In the genomic region with DNA sequence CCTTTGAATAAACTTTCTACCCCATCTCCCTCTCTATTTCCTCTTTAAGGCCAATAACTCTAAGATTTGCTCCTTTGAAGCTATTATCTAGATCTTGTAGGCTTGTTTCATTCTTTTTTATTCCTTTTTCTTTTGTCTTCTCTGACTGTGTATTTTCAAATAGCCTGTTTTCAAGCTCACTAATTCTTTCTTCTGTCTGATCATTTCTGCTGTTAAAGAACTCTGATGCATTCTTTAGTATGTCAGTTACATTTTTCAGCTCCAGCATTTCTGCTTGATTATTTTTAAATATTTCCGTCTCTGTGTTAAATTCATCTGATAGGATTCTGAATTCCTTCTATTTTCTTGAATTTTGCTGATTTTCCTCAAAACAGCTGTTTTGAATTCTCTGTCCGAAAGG, we compare ENCODE assay signal across 26 cellular contexts. TPM values are rescaled to one million over a fixed set of nuclear protein-coding genes. Genes with fewer than 3 reads are reported as not detected.
DNase-seq lines count a peak whose midpoint lies in the region; ATAC-seq, FAIRE-seq and TF ChIP-seq lines count a peak whose summit lies in the region.
"Had no signal": no experiment of that assay in that cellular context is flagged by ENCODE, and none has a peak within 500 bp of the region (broad histone marks: within the 10 kb centered on the region; RNA-seq: fewer than 3 reads in every experiment).

No MANE protein-coding gene starts in this region.

- H3K9me3 ChIP-seq in HEK293 (ENCODE audit: control insufficient read depth, insufficient read depth, low read depth, low read length) (no peaks in the 10 kb centered on the region), GM12878 (replicated peaks; ENCODE audit: control insufficient read depth, insufficient read depth, low read length) (peaks cover 6% of the 10 kb centered on the region)
- H3K9me3 ChIP-seq in naive thymus-derived CD4-positive, alpha-beta T cell (ENCODE audit: control insufficient read depth in 2 of 3, low read length in 3 of 3): peaks cover 0 to 8% (median 7%) of the 10 kb centered on the region in 3 experiments
- H3K9me3 ChIP-seq: BE2C had no signal

- DNase-seq in activated T-cell treated with anti-CD3 and anti-CD28 coated beads, Interleukin-2, amount 50 U/mL, for 72 hours: no peak
- no peak for DNase-seq in activated T-cell treated with anti-CD3 and anti-CD28 coated beads, Interleukin-2, amount 50 U/mL, for 24 hours
- no peak for DNase-seq in GM12878 (ENCODE audit: low read depth, low spot score)
- DNase-seq in naive thymus-derived CD4-positive, alpha-beta T cell: no peak
- DNase-seq: 8988T; ACHN; AML-193; BE2C; CD4-positive, alpha-beta T cell; CD8-positive, alpha-beta memory T cell; DMS 273 treated with DMSO at 0.1 percent for 48 hours; DMS79; EL; GDM1; H9; HFFc6 had no signal

- CTCF ChIA-PET in HEK293 (lab: Yijun Ruan, JAX) (interaction anchor here (1.1 to 9.3 kb wide), 4 partner anchors 16 to 405 kb away, joined by 3 to 97 read pairs (median 4); no protein-coding TSS in a partner anchor), GM12878 (lab: Yijun Ruan, JAX) (interaction anchor here (0.9 to 15.3 kb wide), 6 partner anchors 11 to 368 kb away, joined by 3 to 121 read pairs (median 3); a partner anchor contains a TSS)
- CTCF ChIA-PET in naive thymus-derived CD4-positive, alpha-beta T cell (lab: Charles Lee): interaction anchor here (1.5 to 2.1 kb wide), 3 partner anchors 289 to 543 kb away, joined by 4 to 9 read pairs (median 6); no protein-coding TSS in a partner anchor

- ATAC-seq in activated T-cell treated with anti-CD3 and anti-CD28 coated beads, Interleukin-2, amount 50 U/mL, for 72 hours (replicated peaks in 1 of 2): no peak
- no peak for ATAC-seq in GM12878
- ATAC-seq in naive thymus-derived CD4-positive, alpha-beta T cell: no peak
- no peak for ATAC-seq in HG03469 (IDR thresholded peaks at IDR 0.05; ENCODE audit: unreplicated experiment)
- ATAC-seq: A549, GM23338, HCT116 had no signal

- H2AFZ ChIP-seq in GM12878 (ENCODE audit: control insufficient read depth, low read depth, low read length): no peak overlapping the region
- H2AFZ ChIP-seq: GM23338 had no signal

- intact Hi-C loops in GM12878 (cut with micrococcal nuclease; ENCODE audit: unreplicated experiment): no loop called here
- intact Hi-C loops in naive thymus-derived CD4-positive, alpha-beta T cell (cut with micrococcal nuclease): no loop called here

- H3K79me2 ChIP-seq in GM12878 (ENCODE audit: control insufficient read depth, insufficient read depth, low read length): no peaks in the 10 kb centered on the region

- no peak overlapping the region for H3K4me2 ChIP-seq in GM12878 (ENCODE audit: control insufficient read depth, insufficient read depth)
- H3K4me2 ChIP-seq: A549; BLaER1 treated with 17β-estradiol and CSF1 and Interleukin-3, amounts not matched to agents 10 nM and 100 nM; GM23338 had no signal

- peaks cover 0 to 26% of the 10 kb centered on the region in 2 experiments; a peak in 1 of 3 replicates for H3K36me3 ChIP-seq in HEK293 (ENCODE audit: control insufficient read depth in 2 of 2, insufficient read depth in 1 of 2, low read length in 2 of 2)
- peaks cover 0 to 5% of the 10 kb centered on the region in 2 experiments for H3K36me3 ChIP-seq in GM12878 (ENCODE audit: control insufficient read depth in 2 of 2, insufficient read depth in 2 of 2, low read length in 1 of 2)
- H3K36me3 ChIP-seq in naive thymus-derived CD4-positive, alpha-beta T cell (ENCODE audit: control insufficient read depth in 2 of 3, insufficient read depth in 3 of 3, low read length in 3 of 3): peaks cover 0 to 15% (median 0%) of the 10 kb centered on the region in 3 experiments

- H4K20me1 ChIP-seq in GM12878 (ENCODE audit: control insufficient read depth, insufficient read depth): no peaks in the 10 kb centered on the region

- 100% methylated on average over 2 of the region's 2 CpGs for WGBS in GM12878 (ENCODE audit: insufficient coverage, insufficient replicate concordance, low lambda C conversion rate, missing lambda C conversion rate)

- in situ Hi-C loops in GM12878 (cut with MboI): no loop called here

- BruUV-seq in GM12878 (replicated peaks; lab: Mats Ljungman, UMichigan): no TSS peak

- POLR2A ChIA-PET in HEK293 (lab: Yijun Ruan, JAX) (no interaction called here), GM12878 (lab: Charles Lee) (no interaction called here)
- POLR2A ChIA-PET in naive thymus-derived CD4-positive, alpha-beta T cell (lab: Charles Lee): no interaction called here

- SMC1A ChIA-PET in GM12878 (lab: Charles Lee; ENCODE audit: uncharacterized antibody, unreplicated experiment): interaction anchor here (1.0 to 14.7 kb wide), 3 partner anchors 23 to 405 kb away, joined by 3 to 178 read pairs (median 3); no protein-coding TSS in a partner anchor

- no peak overlapping the region for H3K4me3 ChIP-seq in HEK293 (ENCODE audit: low read depth, low read length)
- no peak overlapping the region for H3K4me3 ChIP-seq in GM12878
- no peak overlapping the region for H3K4me3 ChIP-seq in naive thymus-derived CD4-positive, alpha-beta T cell (ENCODE audit: low read length)
- H3K4me3 ChIP-seq: A549; BLaER1 treated with 17β-estradiol and CSF1 and Interleukin-3, amounts not matched to agents 10 nM and 100 nM; GM23338 had no signal

- H3K27me3 ChIP-seq in GM12878 (replicated peaks in 1 of 2; ENCODE audit: control insufficient read depth in 2 of 2, insufficient read depth in 2 of 2, low read length in 1 of 2): no peaks in the 10 kb centered on the region
- H3K27me3 ChIP-seq in naive thymus-derived CD4-positive, alpha-beta T cell (ENCODE audit: control insufficient read depth in 2 of 2, insufficient read depth in 2 of 2, low read length in 2 of 2): no peaks in the 10 kb centered on the region
- H3K27me3 ChIP-seq: BE2C; BLaER1 treated with 17β-estradiol and CSF1 and Interleukin-3, amounts not matched to agents 10 nM and 100 nM had no signal

- TF ChIP-seq CTCF in HEK293 (tag by site-specific recombination; IDR thresholded peaks at IDR 0.05): no peak
- no peak for TF ChIP-seq CTCF in GM12878 (IDR thresholded peaks at IDR 0.05 in 2 of 3, conservative IDR thresholded peaks at IDR 0.05 in 1 of 3; ENCODE audit: control insufficient read depth in 2 of 3, extremely low read depth in 1 of 3, insufficient read depth in 1 of 3, low read depth in 3 of 3, low read length in 3 of 3)

- peaks cover 12 to 13% of the 10 kb centered on the region in 2 donors for H3K9me3 Mint-ChIP-seq in activated T-cell treated with anti-CD3 and anti-CD28 coated beads, Interleukin-2, amount 50 U/mL, for 72 hours
- peaks cover 18% of the 10 kb centered on the region for H3K9me3 Mint-ChIP-seq in activated T-cell treated with anti-CD3 and anti-CD28 coated beads, Interleukin-2, amount 50 U/mL, for 24 hours
- peaks cover 5 to 46% (median 27%) of the 10 kb centered on the region in 11 donors for H3K9me3 Mint-ChIP-seq in naive thymus-derived CD4-positive, alpha-beta T cell

- peaks cover 14 to 28% of the 10 kb centered on the region in 2 donors for H3K36me3 Mint-ChIP-seq in activated T-cell treated with anti-CD3 and anti-CD28 coated beads, Interleukin-2, amount 50 U/mL, for 72 hours (ENCODE audit: insufficient read depth in 2 of 2)
- H3K36me3 Mint-ChIP-seq in activated T-cell treated with anti-CD3 and anti-CD28 coated beads, Interleukin-2, amount 50 U/mL, for 24 hours (ENCODE audit: low read depth): peaks cover 48% of the 10 kb centered on the region
- H3K36me3 Mint-ChIP-seq in naive thymus-derived CD4-positive, alpha-beta T cell: peaks cover 16 to 46% (median 39%) of the 10 kb centered on the region in 5 donors

- TF ChIP-seq RAD21 in GM12878 (IDR thresholded peaks at IDR 0.05; ENCODE audit: insufficient read depth, low read depth, low read length): no peak

- H3K4me1 ChIP-seq in HEK293 (ENCODE audit: control insufficient read depth, insufficient read depth, low read length) (no peaks in the 10 kb centered on the region), GM12878 (ENCODE audit: control insufficient read depth, insufficient read depth, low read length) (no peaks in the 10 kb centered on the region)
- H3K4me1 ChIP-seq in naive thymus-derived CD4-positive, alpha-beta T cell (ENCODE audit: control insufficient read depth in 2 of 2, insufficient read depth in 2 of 2, low read length in 2 of 2): no peaks in the 10 kb centered on the region
- H3K4me1 ChIP-seq: A549; BE2C; BLaER1 treated with 17β-estradiol and CSF1 and Interleukin-3, amounts not matched to agents 10 nM and 100 nM had no signal

- RAD21 ChIA-PET in GM12878 (lab: Charles Lee; ENCODE audit: unreplicated experiment): interaction anchor here (0.8 to 1.2 kb wide), 3 partner anchors 16 to 544 kb away, joined by 3 to 7 read pairs (median 4); a partner anchor contains a TSS

- H3K4me1 Mint-ChIP-seq in activated T-cell treated with anti-CD3 and anti-CD28 coated beads, Interleukin-2, amount 50 U/mL, for 72 hours (ENCODE audit: low read depth): no peaks in the 10 kb centered on the region
- H3K4me1 Mint-ChIP-seq in activated T-cell treated with anti-CD3 and anti-CD28 coated beads, Interleukin-2, amount 50 U/mL, for 24 hours (ENCODE audit: low read depth): peaks cover 2% of the 10 kb centered on the region
- peaks cover 0 to 4% (median 0%) of the 10 kb centered on the region in 7 donors for H3K4me1 Mint-ChIP-seq in naive thymus-derived CD4-positive, alpha-beta T cell
- H3K4me1 Mint-ChIP-seq: CD14-positive monocyte; CD8-positive, alpha-beta memory T cell; GM23338; H9 had no signal

- H3K27ac Mint-ChIP-seq in activated T-cell treated with anti-CD3 and anti-CD28 coated beads, Interleukin-2, amount 50 U/mL, for 72 hours: peak overlapping the region; percentile 35
- H3K27ac Mint-ChIP-seq in activated T-cell treated with anti-CD3 and anti-CD28 coated beads, Interleukin-2, amount 50 U/mL, for 24 hours: no peak overlapping the region
- H3K27ac Mint-ChIP-seq in naive thymus-derived CD4-positive, alpha-beta T cell: no peak overlapping the region
- H3K27ac Mint-ChIP-seq: CD14-positive monocyte; CD4-positive, alpha-beta T cell; GM23338; H9; HFFc6 had no signal

- H3K4me3 Mint-ChIP-seq in activated T-cell treated with anti-CD3 and anti-CD28 coated beads, Interleukin-2, amount 50 U/mL, for 72 hours: no peak overlapping the region
- H3K4me3 Mint-ChIP-seq in activated T-cell treated with anti-CD3 and anti-CD28 coated beads, Interleukin-2, amount 50 U/mL, for 24 hours: no peak overlapping the region
- no peak overlapping the region for H3K4me3 Mint-ChIP-seq in naive thymus-derived CD4-positive, alpha-beta T cell
- H3K4me3 Mint-ChIP-seq: CD14-positive monocyte; CD4-positive, alpha-beta T cell; CD8-positive, alpha-beta memory T cell; GM23338; H9; HFFc6 had no signal

- H3K27ac ChIP-seq in HEK293 (ENCODE audit: extremely low read depth, low read depth, low read length) (no peak overlapping the region), GM12878 (ENCODE audit: control insufficient read depth, insufficient read depth) (no peak overlapping the region)
- H3K27ac ChIP-seq in naive thymus-derived CD4-positive, alpha-beta T cell (ENCODE audit: low read depth, low read length): no peak overlapping the region
- H3K27ac ChIP-seq: A549; BLaER1 treated with 17β-estradiol and CSF1 and Interleukin-3, amounts not matched to agents 10 nM and 100 nM had no signal

- H3K9ac ChIP-seq in GM12878 (ENCODE audit: control insufficient read depth, insufficient read depth, low read length): no peak overlapping the region
- H3K9ac ChIP-seq: BLaER1 treated with 17β-estradiol and CSF1 and Interleukin-3, amounts not matched to agents 10 nM and 100 nM had no signal

- no peak for FAIRE-seq in GM12878 (lab: Jason Lieb, UNC)
- FAIRE-seq: A549, D721Med, GM12891, GM18507 had no signal

- H3K27me3 Mint-ChIP-seq in activated T-cell treated with anti-CD3 and anti-CD28 coated beads, Interleukin-2, amount 50 U/mL, for 72 hours (ENCODE audit: low read depth): no peaks in the 10 kb centered on the region
- H3K27me3 Mint-ChIP-seq in activated T-cell treated with anti-CD3 and anti-CD28 coated beads, Interleukin-2, amount 50 U/mL, for 24 hours: no peaks in the 10 kb centered on the region
- peaks cover 0 to 25% (median 0%) of the 10 kb centered on the region in 5 donors for H3K27me3 Mint-ChIP-seq in naive thymus-derived CD4-positive, alpha-beta T cell
- H3K27me3 Mint-ChIP-seq: CD4-positive, alpha-beta T cell had no signal

- no peak for TF ChIP-seq EP300 in GM12878 (IDR thresholded peaks at IDR 0.05; ENCODE audit: borderline replicate concordance in 1 of 2, control insufficient read depth in 1 of 2, low read depth in 2 of 2, low read length in 2 of 2)

- TF ChIP-seq POLR2A in GM12878 (IDR thresholded peaks at IDR 0.05; ENCODE audit: low read depth, low read length): no peak

RNA-seq across cellular contexts. Expression of a gene that starts 15.3 kb away (rescaled TPM):
- total RNA-seq in activated T-cell treated with anti-CD3 and anti-CD28 coated beads, Interleukin-2, amount 50 U/mL, for 72 hours: not detected
- not detected in 2 replicates for total RNA-seq in GM12878 (2013; cell fraction: nucleolus; rRNA removed)
- total RNA-seq in GM12878 (2014; rRNA removed) (not detected in 2 replicates), GM12878 (2014; rRNA removed; fragmentation: Illumina TruSeq; extraction: Trizol) (0.05 TPM in 1 of 2 replicates, not detected in the other), GM12878 (2021) (not detected in 2 replicates)
- not detected for polyA plus RNA-seq in GM12878 (2011; ENCODE audit: low read depth)
- polyA plus RNA-seq in GM12878 (2011; rRNA removed) (not detected in 2 replicates), GM12878 (2014; fragmentation: Illumina TruSeq; extraction: Trizol) (0.07 TPM in 1 of 2 replicates, not detected in the other), GM12878 (2014; fragmentation: Nextera tagmentation; extraction: Ambion mirVana) (under 1 TPM; 0.02 TPM), GM12878 (2014; rRNA removed) (not detected in 2 replicates), GM12878 (2016; fragmentation: Nextera tagmentation; extraction: Ambion mirVana) (under 1 TPM; 0.04 to 0.05 TPM)
- polyA plus RNA-seq in GM12878 (2011; cell fraction: cytosol; rRNA removed): not detected in 2 replicates
- not detected in 2 replicates for polyA plus RNA-seq in GM12878 (2011; cell fraction: nucleus; rRNA removed)
- 0.03 and 0.05 TPM in 2 replicates for polyA plus RNA-seq in GM12878 (2012)
- polyA minus RNA-seq in GM12878 (2011; rRNA and poly(A)+ RNA removed): not detected in 2 replicates
- polyA minus RNA-seq in GM12878 (2011; cell fraction: cytosol; rRNA and poly(A)+ RNA removed): not detected in 2 replicates
- not detected in 2 replicates for polyA minus RNA-seq in GM12878 (2011; cell fraction: nucleus; rRNA and poly(A)+ RNA removed)
- total RNA-seq in naive thymus-derived CD4-positive, alpha-beta T cell: not detected
- not detected for polyA plus RNA-seq in naive thymus-derived CD4-positive, alpha-beta T cell
- total RNA-seq: CD4-positive, alpha-beta T cell; CD8-positive, alpha-beta memory T cell; GM23338; HFFc6 had no signal
- polyA plus RNA-seq: A549; CD14-positive monocyte; CD8-positive, alpha-beta memory T cell had no signal

RNA-seq across cellular contexts. Expression of a gene that starts 25.4 kb away (rescaled TPM):
- 10 to 100 TPM; 25.2 to 38.0 TPM for total RNA-seq in activated T-cell treated with anti-CD3 and anti-CD28 coated beads, Interleukin-2, amount 50 U/mL, for 72 hours
- total RNA-seq in GM12878 (2013; cell fraction: nucleolus; rRNA removed): 59.5 and 71.9 TPM in 2 replicates
- total RNA-seq in GM12878 (2014; rRNA removed) (27.3 and 32.9 TPM in 2 replicates), GM12878 (2014; rRNA removed; fragmentation: Illumina TruSeq; extraction: Trizol) (35.1 and 37.5 TPM in 2 replicates), GM12878 (2021) (29.0 and 31.2 TPM in 2 replicates)
- 10.4 TPM for polyA plus RNA-seq in GM12878 (2011; ENCODE audit: low read depth)
- polyA plus RNA-seq in GM12878 (2011; rRNA removed) (27.1 and 57.9 TPM in 2 replicates), GM12878 (2014; fragmentation: Illumina TruSeq; extraction: Trizol) (23.0 and 30.5 TPM in 2 replicates), GM12878 (2014; fragmentation: Nextera tagmentation; extraction: Ambion mirVana) (10 to 100 TPM; 55.9 to 59.3 TPM), GM12878 (2014; rRNA removed) (23.9 and 26.1 TPM in 2 replicates), GM12878 (2016; fragmentation: Nextera tagmentation; extraction: Ambion mirVana) (10 to 100 TPM; 64.7 to 69.1 TPM)
- 4.5 and 4.9 TPM in 2 replicates for polyA plus RNA-seq in GM12878 (2011; cell fraction: cytosol; rRNA removed)
- polyA plus RNA-seq in GM12878 (2011; cell fraction: nucleus; rRNA removed): 12.7 and 14.3 TPM in 2 replicates
- 19.4 and 23.0 TPM in 2 replicates for polyA plus RNA-seq in GM12878 (2012)
- 26.0 and 29.9 TPM in 2 replicates for polyA minus RNA-seq in GM12878 (2011; rRNA and poly(A)+ RNA removed)
- polyA minus RNA-seq in GM12878 (2011; cell fraction: cytosol; rRNA and poly(A)+ RNA removed): 4.3 and 10.9 TPM in 2 replicates
- polyA minus RNA-seq in GM12878 (2011; cell fraction: nucleus; rRNA and poly(A)+ RNA removed): 36.9 and 80.7 TPM in 2 replicates
- 10 to 100 TPM; 18.8 to 36.0 (median 28.5) TPM for total RNA-seq in naive thymus-derived CD4-positive, alpha-beta T cell
- 10 to 100 TPM; 23.3 to 28.2 TPM for polyA plus RNA-seq in naive thymus-derived CD4-positive, alpha-beta T cell
